Comparison of ENCODE assay signal across 8 cellular contexts in the genomic region with DNA sequence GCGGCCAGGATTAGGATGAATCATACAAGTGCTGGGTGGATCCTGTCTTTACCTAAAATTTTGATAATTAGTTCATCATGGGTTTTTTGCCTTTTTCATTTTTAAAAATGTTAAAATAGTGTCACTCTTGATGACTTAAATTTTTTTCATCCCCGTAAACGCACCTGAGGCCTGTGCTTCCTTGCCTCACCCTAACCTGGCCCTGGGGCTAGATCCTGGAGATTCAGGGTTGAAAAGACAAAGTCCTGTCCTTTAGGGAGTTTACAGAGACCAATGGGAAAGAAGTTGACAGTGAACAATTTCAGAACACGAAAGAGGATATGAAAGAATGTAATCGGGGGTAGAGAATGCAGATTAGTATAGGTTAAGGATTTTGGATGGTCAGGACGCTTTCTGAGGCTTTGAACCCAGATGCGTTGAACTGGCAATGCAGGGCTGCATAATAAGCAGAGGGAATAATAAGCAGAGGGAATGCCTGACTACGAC. TPM values are rescaled to one million over a fixed set of nuclear protein-coding genes. Genes with fewer than 3 reads are reported as not detected.
DNase-seq lines count a peak whose midpoint lies in the region; ATAC-seq and TF ChIP-seq lines count a peak whose summit lies in the region.

No MANE protein-coding gene starts in this region.

- H3K27ac Mint-ChIP-seq in CD4-positive, CD25-positive, alpha-beta regulatory T cell, result peak overlapping the region; percentile 40 to 99 (median 97)
- H3K27ac Mint-ChIP-seq in T-helper 1 cell treated with Interleukin-12 subunit alpha and Interleukin-12 subunit beta and Interleukin-4 antibody, amounts not matched to agents 30 μg/mL and 1 μg/mL, for 36 hours, result peak overlapping the region; percentile 100

- DNase-seq in CD4-positive, CD25-positive, alpha-beta regulatory T cell, result no peak
- DNase-seq in right cardiac atrium, result no peak
- no peak for DNase-seq in stomach
- DNase-seq in activated CD4-positive, alpha-beta T cell treated with anti-CD3 and anti-CD28 coated beads for 48 hours, result no peak
- no peak for DNase-seq in OCI-M2 (lab: John Stamatoyannopoulos, UW; ENCODE audit: unreplicated experiment)

- H3K36me3 ChIP-seq in CD4-positive, CD25-positive, alpha-beta regulatory T cell (ENCODE audit: control insufficient read depth, insufficient read depth, low read length), result no peaks in the 10 kb centered on the region
- peaks cover 0 to 6% (median 0%) of the 10 kb centered on the region in 4 donors for H3K36me3 ChIP-seq in stomach

- H3K4me3 ChIP-seq in CD4-positive, CD25-positive, alpha-beta regulatory T cell (ENCODE audit: low read depth, low read length), result peak overlapping the region; percentile 96
- peak overlapping the region; percentile 76 for H3K4me3 ChIP-seq in right cardiac atrium (ENCODE audit: low read length)
- H3K4me3 ChIP-seq in stomach, result peak overlapping the region; percentile 58 to 97 (median 76)

- WGBS in right cardiac atrium, result 7% methylated on average over 8 of the region's 8 CpGs
- WGBS in stomach, 5 donors, result 2 to 7% (median 5%) methylated on average over 8 of the region's 8 CpGs

- no peak for TF ChIP-seq POLR2A in stomach (IDR thresholded peaks at IDR 0.05)

- H3K4me3 Mint-ChIP-seq in CD4-positive, CD25-positive, alpha-beta regulatory T cell, result peak overlapping the region; percentile 94 to 99 (median 99)
- H3K4me3 Mint-ChIP-seq in T-helper 1 cell treated with Interleukin-12 subunit alpha and Interleukin-12 subunit beta and Interleukin-4 antibody, amounts not matched to agents 30 μg/mL and 1 μg/mL, for 36 hours, result peak overlapping the region; percentile 99

- H3K27ac ChIP-seq in CD4-positive, CD25-positive, alpha-beta regulatory T cell (ENCODE audit: insufficient read depth, low read length, poor library complexity, severe bottlenecking), result peak overlapping the region; percentile 92
- H3K27ac ChIP-seq in right cardiac atrium (ENCODE audit: low read length) (peak overlapping the region; percentile 95), stomach (peak overlapping the region; percentile 69 to 92 (median 89))

- no peaks in the 10 kb centered on the region for H3K27me3 ChIP-seq in CD4-positive, CD25-positive, alpha-beta regulatory T cell (ENCODE audit: control insufficient read depth, insufficient read depth, low read length)
- H3K27me3 ChIP-seq in right cardiac atrium (ENCODE audit: control insufficient read depth, insufficient read depth), result no peaks in the 10 kb centered on the region
- no peaks in the 10 kb centered on the region for H3K27me3 ChIP-seq in stomach

- no peaks in the 10 kb centered on the region for H3K9me3 Mint-ChIP-seq in CD4-positive, CD25-positive, alpha-beta regulatory T cell
- no peaks in the 10 kb centered on the region for H3K9me3 Mint-ChIP-seq in T-helper 1 cell treated with Interleukin-12 subunit alpha and Interleukin-12 subunit beta and Interleukin-4 antibody, amounts not matched to agents 30 μg/mL and 1 μg/mL, for 36 hours

- ATAC-seq in CD4-positive, CD25-positive, alpha-beta regulatory T cell (ENCODE audit: low read depth in 2 of 2), result no peak
- ATAC-seq in GM18909 (IDR thresholded peaks at IDR 0.05; ENCODE audit: poor library complexity, unreplicated experiment) (peak; percentile 30), HG03135 (IDR thresholded peaks at IDR 0.05; ENCODE audit: unreplicated experiment) (peak; percentile 26), right cardiac atrium (no peak)

- no peaks in the 10 kb centered on the region for H3K9me3 ChIP-seq in CD4-positive, CD25-positive, alpha-beta regulatory T cell (ENCODE audit: control insufficient read depth in 2 of 2, low read length in 2 of 2)
- H3K9me3 ChIP-seq in right cardiac atrium (ENCODE audit: control insufficient read depth, low read length), result no peaks in the 10 kb centered on the region
- H3K9me3 ChIP-seq in stomach, result no peaks in the 10 kb centered on the region

- TF ChIP-seq EP300 in stomach (IDR thresholded peaks at IDR 0.05), result no peak

- H3K4me1 ChIP-seq in CD4-positive, CD25-positive, alpha-beta regulatory T cell (ENCODE audit: control insufficient read depth, insufficient read depth, low read length, poor library complexity, severe bottlenecking), result peaks cover 48% of the 10 kb centered on the region
- H3K4me1 ChIP-seq in right cardiac atrium (ENCODE audit: control insufficient read depth, insufficient read depth, low read length), result peaks cover 5% of the 10 kb centered on the region
- peaks cover 19 to 45% (median 29%) of the 10 kb centered on the region in 4 donors for H3K4me1 ChIP-seq in stomach

- intact Hi-C loops in right cardiac atrium (cut with DNase I), result no loop called here
- intact Hi-C loops in stomach (cut with DNase I; ENCODE audit: low total_unique reads), result no loop called here

- H3K27me3 Mint-ChIP-seq in CD4-positive, CD25-positive, alpha-beta regulatory T cell, result no peaks in the 10 kb centered on the region
- no peaks in the 10 kb centered on the region for H3K27me3 Mint-ChIP-seq in T-helper 1 cell treated with Interleukin-12 subunit alpha and Interleukin-12 subunit beta and Interleukin-4 antibody, amounts not matched to agents 30 μg/mL and 1 μg/mL, for 36 hours (ENCODE audit: low read depth)

- peaks cover 32 to 61% (median 36%) of the 10 kb centered on the region in 4 donors for H3K4me1 Mint-ChIP-seq in CD4-positive, CD25-positive, alpha-beta regulatory T cell
- H3K4me1 Mint-ChIP-seq in T-helper 1 cell treated with Interleukin-12 subunit alpha and Interleukin-12 subunit beta and Interleukin-4 antibody, amounts not matched to agents 30 μg/mL and 1 μg/mL, for 36 hours (ENCODE audit: low read depth), result peaks cover 28% of the 10 kb centered on the region

- no peaks in the 10 kb centered on the region for H3K36me3 Mint-ChIP-seq in CD4-positive, CD25-positive, alpha-beta regulatory T cell
- peaks cover 23% of the 10 kb centered on the region for H3K36me3 Mint-ChIP-seq in T-helper 1 cell treated with Interleukin-12 subunit alpha and Interleukin-12 subunit beta and Interleukin-4 antibody, amounts not matched to agents 30 μg/mL and 1 μg/mL, for 36 hours (ENCODE audit: low read depth)

- no peak for TF ChIP-seq CTCF in stomach (IDR thresholded peaks at IDR 0.05)

RNA-seq across cellular contexts. Expression of a gene that starts 1.6 kb away (rescaled TPM):
- total RNA-seq in CD4-positive, CD25-positive, alpha-beta regulatory T cell, result 7.9 TPM
- polyA plus RNA-seq in CD4-positive, CD25-positive, alpha-beta regulatory T cell, result 1 to 10 TPM; 5.6 to 9.2 (median 7.7) TPM
- total RNA-seq in right cardiac atrium (1 to 10 TPM; 1.9 to 3.5 (median 3.0) TPM), stomach (1 to 10 TPM in 4 of 5 donors, not detected in 1; 3.0 to 9.4 (median 7.8) TPM)
- polyA plus RNA-seq in right cardiac atrium (1.0 TPM), stomach (1 to 10 TPM; 2.2 to 4.9 (median 4.0) TPM)

RNA-seq across cellular contexts. Expression of a gene that starts 18.1 kb away (rescaled TPM):
- total RNA-seq in CD4-positive, CD25-positive, alpha-beta regulatory T cell, result 17.2 TPM
- polyA plus RNA-seq in CD4-positive, CD25-positive, alpha-beta regulatory T cell, result 10 to 100 TPM in 2 of 4 donors, 1 to 10 TPM in 2; 7.6 to 12.0 (median 9.2) TPM
- total RNA-seq in right cardiac atrium, result 10 to 100 TPM; 27.3 to 44.4 (median 31.7) TPM
- 17.7 TPM for polyA plus RNA-seq in right cardiac atrium
- 10 to 100 TPM in 3 of 5 donors, 1 to 10 TPM in 2; 4.7 to 55.9 (median 24.4) TPM for total RNA-seq in stomach
- polyA plus RNA-seq in stomach, result 10 to 100 TPM in 2 of 3 donors, 1 to 10 TPM in 1; 7.0 to 15.9 (median 14.6) TPM

Comparison
In these comparisons a context has a peak if more than half of its experiments do, and no peak if none do; other contexts are left out.
1. ATAC-seq: peak in GM18909 (single experiment) and HG03135 (single experiment); none in CD4-positive, CD25-positive, alpha-beta regulatory T cell (0 of 2) and right cardiac atrium (0 of 2).
2. Peak in every context shown above with its lines, with median percentiles within 50 percentile points of each other: H3K27ac ChIP-seq and H3K4me3 ChIP-seq.